8 cellular contexts compared by ENCODE assay signal in genomic region chr1:15410884-15411245, GRCh38. TPM values are rescaled to one million over a fixed set of nuclear protein-coding genes. Genes with fewer than 3 reads are reported as not detected.
DNase-seq lines count a peak whose midpoint lies in the region; ATAC-seq and TF ChIP-seq lines count a peak whose summit lies in the region.

No MANE protein-coding gene starts in this region.

- peak; percentile 72 for DNase-seq in H7
- DNase-seq in WERI-Rb-1: no peak
- DNase-seq in NCI-H2227 treated with DMSO at 0.1 percent for 48 hours (lab: John Stamatoyannopoulos, UW): no peak

- peak overlapping the region; percentile 63 for H3K4me3 ChIP-seq in H7 (ENCODE audit: insufficient read depth, low read depth, low read length)
- H3K4me3 ChIP-seq in WERI-Rb-1 (ENCODE audit: low read depth, low read length): peak overlapping the region; percentile 88
- H3K4me3 ChIP-seq in gastroesophageal sphincter: peak overlapping the region; percentile 68 to 97
- H3K4me3 ChIP-seq in skeletal muscle tissue (ENCODE audit: low read length in 3 of 3): peak overlapping the region; percentile 67 to 70 (median 70)

- WGBS in gastroesophageal sphincter (ENCODE audit: low coverage in 1 of 2), 2 donors: 16% methylated on average over 7 of the region's 11 CpGs; no CpG with 5 or more reads in 1 of the 2 donors

- peak overlapping the region; percentile 53 to 70 (median 60) for H3K9ac ChIP-seq in skeletal muscle tissue (ENCODE audit: low read depth in 1 of 3, low read length in 3 of 3)

- H3K4me1 ChIP-seq in gastroesophageal sphincter (peaks cover 0 to 87% (median 41%) of the 10 kb centered on the region in 3 donors), skeletal muscle tissue (ENCODE audit: control insufficient read depth in 3 of 3, insufficient read depth in 3 of 3, low read length in 3 of 3) (peaks cover 22 to 42% (median 26%) of the 10 kb centered on the region in 3 donors)

- H3K9me3 ChIP-seq in WERI-Rb-1 (ENCODE audit: severe bottlenecking) (no peaks in the 10 kb centered on the region), gastroesophageal sphincter (no peaks in the 10 kb centered on the region), skeletal muscle tissue (ENCODE audit: control insufficient read depth in 3 of 3, low read length in 3 of 3) (no peaks in the 10 kb centered on the region)

- ATAC-seq in gastroesophageal sphincter (no peak), GM18505 (IDR thresholded peaks at IDR 0.05; ENCODE audit: unreplicated experiment) (no peak), GM19397 (IDR thresholded peaks at IDR 0.05; ENCODE audit: unreplicated experiment) (no peak), HG03139 (IDR thresholded peaks at IDR 0.05; ENCODE audit: unreplicated experiment) (no peak)

- no peak for TF ChIP-seq POLR2A in gastroesophageal sphincter (IDR thresholded peaks at IDR 0.05)
- TF ChIP-seq POLR2A in GM18505 (IDR thresholded peaks at IDR 0.05; ENCODE audit: borderline replicate concordance, extremely low read depth, insufficient read depth, insufficient read length): no peak

- no peak for TF ChIP-seq EP300 in gastroesophageal sphincter (IDR thresholded peaks at IDR 0.05)

- H3K27me3 ChIP-seq in H7 (ENCODE audit: control insufficient read depth, insufficient read depth, low read length) (peaks cover 26% of the 10 kb centered on the region), WERI-Rb-1 (ENCODE audit: insufficient read depth, low read depth, severe bottlenecking) (no peaks in the 10 kb centered on the region), gastroesophageal sphincter (no peaks in the 10 kb centered on the region), skeletal muscle tissue (ENCODE audit: control insufficient read depth in 3 of 3, insufficient read depth in 3 of 3, low read length in 3 of 3) (peaks cover 6 to 18% (median 14%) of the 10 kb centered on the region in 3 donors)

- no peaks in the 10 kb centered on the region for H3K36me3 ChIP-seq in H7 (replicated peaks; ENCODE audit: control insufficient read depth, insufficient read depth, low read length)
- peaks cover 36% of the 10 kb centered on the region for H3K36me3 ChIP-seq in WERI-Rb-1
- H3K36me3 ChIP-seq in gastroesophageal sphincter: peaks cover 0 to 6% of the 10 kb centered on the region in 2 donors
- H3K36me3 ChIP-seq in skeletal muscle tissue (ENCODE audit: control insufficient read depth in 3 of 3, insufficient read depth in 3 of 3, low read length in 3 of 3): no peaks in the 10 kb centered on the region

- no peak for TF ChIP-seq CTCF in WERI-Rb-1 (IDR thresholded peaks at IDR 0.05; ENCODE audit: low read depth, low read length)
- TF ChIP-seq CTCF in gastroesophageal sphincter (IDR thresholded peaks at IDR 0.05): no peak

- H3K27ac ChIP-seq in WERI-Rb-1 (peak overlapping the region; percentile 87), gastroesophageal sphincter (peak overlapping the region in 3 of 4 donors; percentile 0 to 89 (median 81)), skeletal muscle tissue (ENCODE audit: low read depth, low read length) (no peak overlapping the region)

RNA-seq across cellular contexts. Expression of gene EFHD2, which starts 1.2 kb away (rescaled TPM):
- total RNA-seq in H7 (2014; rRNA removed; shearing (Covaris generic)): 42.9 and 48.3 TPM in 2 replicates
- total RNA-seq in gastroesophageal sphincter (10 to 100 TPM; 26.3 to 60.7 (median 53.7) TPM), skeletal muscle tissue (12.5 TPM)

RNA-seq across cellular contexts. Expression of gene CTRC, which starts 27.4 kb away (rescaled TPM):
- total RNA-seq in H7 (2014; rRNA removed; shearing (Covaris generic)): not detected in 2 replicates
- total RNA-seq in gastroesophageal sphincter (not detected), skeletal muscle tissue (not detected)

RNA-seq across cellular contexts. Expression of gene CELA2A, which starts 45.7 kb away (rescaled TPM):
- total RNA-seq in H7 (2014; rRNA removed; shearing (Covaris generic)): not detected in 2 replicates
- total RNA-seq in gastroesophageal sphincter (not detected), skeletal muscle tissue (not detected)
